ENCODE assay signal across 8 cellular contexts in the genomic region with DNA sequence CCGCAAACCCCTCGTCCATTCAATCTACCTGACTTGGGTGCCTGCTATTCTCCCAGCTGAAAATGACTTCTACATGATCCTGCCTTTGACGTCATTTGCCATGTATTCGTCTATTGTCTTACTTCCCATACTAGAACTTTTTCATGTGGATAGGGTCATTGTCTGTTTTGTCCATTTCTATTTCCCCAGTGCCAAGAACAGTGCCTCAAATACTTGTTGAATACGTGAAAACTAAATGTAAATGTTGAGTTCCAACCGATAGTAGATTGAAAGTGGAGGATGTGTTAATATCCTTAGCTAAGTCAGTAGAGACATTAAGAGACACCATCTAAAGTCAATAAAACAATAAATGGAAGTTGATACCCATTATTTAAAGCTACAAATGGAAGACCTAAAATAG. TPM values are rescaled to one million over a fixed set of nuclear protein-coding genes. Genes with fewer than 3 reads are reported as not detected.
DNase-seq lines count a peak whose midpoint lies in the region; ATAC-seq and TF ChIP-seq lines count a peak whose summit lies in the region.

No MANE protein-coding gene starts in this region.

- H3K36me3 ChIP-seq in BLaER1 (peaks cover 32% of the 10 kb centered on the region), KMS-11 (ENCODE audit: insufficient read depth) (no peaks in the 10 kb centered on the region)
- peaks cover 5 to 30% (median 7%) of the 10 kb centered on the region in 3 experiments for H3K36me3 ChIP-seq in naive thymus-derived CD4-positive, alpha-beta T cell (ENCODE audit: control insufficient read depth in 2 of 3, insufficient read depth in 3 of 3, low read length in 3 of 3)

- CTCF ChIA-PET in naive thymus-derived CD4-positive, alpha-beta T cell (lab: Charles Lee), result no interaction called here

- H4K20me1 ChIP-seq in BLaER1 (no peaks in the 10 kb centered on the region), KMS-11 (ENCODE audit: insufficient read depth) (no peaks in the 10 kb centered on the region)

- POLR2A ChIA-PET in naive thymus-derived CD4-positive, alpha-beta T cell (lab: Charles Lee), result interaction anchor here (0.8 kb wide), 1 partner anchor 9 kb away, joined by 4 read pairs; no protein-coding TSS in a partner anchor

- H3K27ac ChIP-seq in BLaER1 (no peak overlapping the region), KMS-11 (no peak overlapping the region)
- peak overlapping the region; percentile 88 for H3K27ac ChIP-seq in naive thymus-derived CD4-positive, alpha-beta T cell (ENCODE audit: low read depth, low read length)

- H3K4me3 Mint-ChIP-seq in naive thymus-derived CD4-positive, alpha-beta T cell, result peak overlapping the region; percentile 80 to 97 (median 91)

- H3K4me2 ChIP-seq in BLaER1 (peak overlapping the region; percentile 85), KMS-11 (peak overlapping the region; percentile 81)

- DNase-seq in cerebellar cortex (ENCODE audit: low spot score) (peak; percentile 40), putamen (ENCODE audit: low spot score) (no peak), midbrain (lab: John Stamatoyannopoulos, UW) (no peak)
- DNase-seq in naive thymus-derived CD4-positive, alpha-beta T cell, result no peak

- H3K27me3 ChIP-seq in BLaER1 (no peaks in the 10 kb centered on the region), KMS-11 (ENCODE audit: insufficient read depth, low read depth) (no peaks in the 10 kb centered on the region)
- H3K27me3 ChIP-seq in naive thymus-derived CD4-positive, alpha-beta T cell (ENCODE audit: control insufficient read depth in 2 of 2, insufficient read depth in 2 of 2, low read length in 2 of 2), result no peaks in the 10 kb centered on the region

- peaks cover 18% of the 10 kb centered on the region for H3K4me1 ChIP-seq in BLaER1
- peaks cover 10% of the 10 kb centered on the region for H3K4me1 ChIP-seq in KMS-11 (ENCODE audit: low read depth, poor library complexity, severe bottlenecking)
- H3K4me1 ChIP-seq in naive thymus-derived CD4-positive, alpha-beta T cell (ENCODE audit: control insufficient read depth in 2 of 2, insufficient read depth in 2 of 2, low read length in 2 of 2), result peaks cover 15 to 22% of the 10 kb centered on the region in 2 donors

- intact Hi-C loops in naive thymus-derived CD4-positive, alpha-beta T cell (cut with micrococcal nuclease), result loop anchor here (10.0 kb wide), 2 partner anchors 1018 to 1878 kb away; partner anchors contain the start of genes ARFIP2 (in 1 of the 2), TIMM10B (in 1 of the 2) and TRIM34 (in 1 of the 2)

- H3K9ac ChIP-seq in BLaER1, result peak overlapping the region; percentile 85
- H3K9ac ChIP-seq in KMS-11, result peak overlapping the region; percentile 69; the same call in 1 of the 2 replicates

- peak overlapping the region; percentile 85 to 96 (median 94) for H3K27ac Mint-ChIP-seq in naive thymus-derived CD4-positive, alpha-beta T cell

- ATAC-seq in naive thymus-derived CD4-positive, alpha-beta T cell, result no peak
- ATAC-seq in GM19467 (IDR thresholded peaks at IDR 0.05; ENCODE audit: unreplicated experiment) (no peak), GM19463 (IDR thresholded peaks at IDR 0.05; ENCODE audit: unreplicated experiment) (no peak)

- H3K79me2 ChIP-seq in KMS-11 (ENCODE audit: insufficient read depth, low read depth), result no peaks in the 10 kb centered on the region

- no peaks in the 10 kb centered on the region for H3K9me3 ChIP-seq in BLaER1
- H3K9me3 ChIP-seq in naive thymus-derived CD4-positive, alpha-beta T cell (ENCODE audit: control insufficient read depth in 2 of 3, low read length in 3 of 3), result no peaks in the 10 kb centered on the region

- H3K4me1 Mint-ChIP-seq in naive thymus-derived CD4-positive, alpha-beta T cell, result peaks cover 29 to 68% (median 56%) of the 10 kb centered on the region in 7 donors

- H3K9me3 Mint-ChIP-seq in naive thymus-derived CD4-positive, alpha-beta T cell, result peaks cover 0 to 8% (median 0%) of the 10 kb centered on the region in 11 donors

- no peak for TF ChIP-seq CTCF in KMS-11 (conservative IDR thresholded peaks at IDR 0.05; ENCODE audit: low read depth, low read length)

- peaks cover 0 to 25% (median 13%) of the 10 kb centered on the region in 5 donors for H3K36me3 Mint-ChIP-seq in naive thymus-derived CD4-positive, alpha-beta T cell

- H2AFZ ChIP-seq in KMS-11 (ENCODE audit: low read depth), result peak overlapping the region; percentile 85

- H3K4me3 ChIP-seq in BLaER1 (peak overlapping the region; percentile 86), KMS-11 (IDR thresholded peaks at IDR 0.05; ENCODE audit: insufficient read depth, low read depth, low read length) (no peak overlapping the region)
- peak overlapping the region; percentile 80 for H3K4me3 ChIP-seq in naive thymus-derived CD4-positive, alpha-beta T cell (ENCODE audit: low read length)

- no peaks in the 10 kb centered on the region for H3K27me3 Mint-ChIP-seq in naive thymus-derived CD4-positive, alpha-beta T cell

RNA-seq across cellular contexts. Expression of gene TRIM68, which starts 0.9 kb away (rescaled TPM):
- total RNA-seq in naive thymus-derived CD4-positive, alpha-beta T cell, result 10 to 100 TPM in 3 of 5 experiments, 1 to 10 TPM in 2; 3.8 to 29.5 (median 12.4) TPM
- polyA plus RNA-seq in naive thymus-derived CD4-positive, alpha-beta T cell, result 10 to 100 TPM; 13.0 to 19.3 TPM

RNA-seq across cellular contexts. Expression of gene OR52I1, which starts 13.3 kb away (rescaled TPM):
- not detected for total RNA-seq in naive thymus-derived CD4-positive, alpha-beta T cell
- polyA plus RNA-seq in naive thymus-derived CD4-positive, alpha-beta T cell, result under 1 TPM in 1 of 2 donors, not detected in 1; 0.07 TPM

RNA-seq across cellular contexts. Expression of gene OR52I2, which starts 25.6 kb away (rescaled TPM):
- total RNA-seq in naive thymus-derived CD4-positive, alpha-beta T cell, result not detected
- polyA plus RNA-seq in naive thymus-derived CD4-positive, alpha-beta T cell, result not detected

RNA-seq across cellular contexts. Expression of gene OR51D1, which starts 30.2 kb away (rescaled TPM):
- not detected for total RNA-seq in naive thymus-derived CD4-positive, alpha-beta T cell
- polyA plus RNA-seq in naive thymus-derived CD4-positive, alpha-beta T cell, result not detected

RNA-seq across cellular contexts. Expression of gene OR51E1, which starts 36.7 kb away (rescaled TPM):
- not detected for total RNA-seq in naive thymus-derived CD4-positive, alpha-beta T cell
- not detected for polyA plus RNA-seq in naive thymus-derived CD4-positive, alpha-beta T cell
